In the genomic region with DNA sequence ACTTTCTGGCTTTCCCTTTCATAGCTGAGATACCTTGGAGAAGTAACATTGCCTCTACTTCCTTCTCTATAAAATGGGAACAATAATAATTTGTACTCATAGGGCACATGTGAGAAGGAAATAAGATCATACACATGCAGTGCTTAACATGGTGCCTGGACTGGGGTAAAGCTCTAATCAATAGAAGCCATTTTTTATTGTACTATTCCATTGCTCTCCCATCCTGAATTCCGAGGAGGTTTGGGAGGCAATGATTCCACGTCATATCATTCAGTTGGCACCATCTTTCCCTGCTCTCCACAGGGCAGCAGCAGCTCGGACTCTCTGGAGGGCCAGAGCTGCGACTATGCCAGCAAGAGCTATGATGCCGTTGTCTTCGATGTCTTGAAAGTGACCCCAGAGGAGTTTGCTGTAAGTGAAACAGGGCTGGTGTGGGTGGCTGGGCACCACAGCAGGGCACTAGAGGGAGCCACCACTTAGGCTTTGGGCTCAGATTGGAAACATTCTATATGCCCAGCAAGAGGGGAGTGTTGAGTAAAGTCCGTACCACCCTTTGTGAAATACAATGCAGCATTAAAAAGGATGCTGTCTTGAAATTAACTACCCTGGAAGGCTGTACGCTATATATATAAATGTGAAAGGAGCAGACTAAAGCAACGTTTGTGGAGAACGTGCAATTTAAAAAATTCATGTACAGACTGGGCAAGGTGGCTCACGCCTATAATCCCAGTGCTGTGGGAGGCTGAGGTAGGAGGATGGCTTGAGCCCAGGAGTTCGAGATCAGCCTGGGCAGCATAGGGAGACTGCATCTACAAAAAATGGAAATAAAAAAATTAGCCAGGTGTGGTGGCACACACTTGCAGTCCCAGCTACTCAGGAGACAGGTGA, we compare ENCODE assay signal across 9 cellular contexts. TPM values are rescaled to one million over a fixed set of nuclear protein-coding genes. Genes with fewer than 3 reads are reported as not detected.
DNase-seq lines count a peak whose midpoint lies in the region; ATAC-seq, FAIRE-seq and TF ChIP-seq lines count a peak whose summit lies in the region.
"Had no signal": no experiment of that assay in that cellular context is flagged by ENCODE, and none has a peak within 500 bp of the region (broad histone marks: within the 10 kb centered on the region; RNA-seq: fewer than 3 reads in every experiment).

No MANE protein-coding gene starts in this region.

- intact Hi-C loops in pancreas (cut with DNase I): no loop called here

- peak; percentile 46 to 51 for DNase-seq in AML-193 (lab: John Stamatoyannopoulos, UW)
- DNase-seq in H54 (ENCODE audit: insufficient read length, low spot score): peak; percentile 71
- DNase-seq in activated T-cell treated with anti-CD3 and anti-CD28 coated beads, Interleukin-2, amount 50 U/mL, for 4 hours: peak; percentile 48
- DNase-seq in foreskin keratinocyte: no peak
- DNase-seq in pancreas: no peak

- H2AFZ ChIP-seq in OCI-LY1 (ENCODE audit: low read length): no peak overlapping the region

- peak; percentile 88 for TF ChIP-seq CTCF in OCI-LY1 (IDR thresholded peaks at IDR 0.05; ENCODE audit: low read length)
- peak; percentile 88 for TF ChIP-seq CTCF in foreskin keratinocyte (conservative IDR thresholded peaks at IDR 0.05)
- no peak for TF ChIP-seq CTCF in pancreas (IDR thresholded peaks at IDR 0.05)

- TF ChIP-seq POLR2A in H54 (IDR thresholded peaks at IDR 0.05; ENCODE audit: low read depth, low read length): no peak

- H3K9me2 ChIP-seq in OCI-LY1 (ENCODE audit: low read depth, low read length): no peaks in the 10 kb centered on the region

- WGBS in pancreas, 2 donors: 88 to 94% methylated on average over 12 of the region's 12 CpGs

- H4K20me1 ChIP-seq in OCI-LY1 (ENCODE audit: insufficient read depth, low read length): no peaks in the 10 kb centered on the region

- H3K36me3 Mint-ChIP-seq in activated T-cell treated with anti-CD3 and anti-CD28 coated beads, Interleukin-2, amount 50 U/mL, for 4 hours (ENCODE audit: insufficient read depth): peaks cover 13% of the 10 kb centered on the region

- no peak overlapping the region for H3K27ac ChIP-seq in OCI-LY1 (ENCODE audit: low read depth, low read length, poor library complexity, severe bottlenecking)
- H3K27ac ChIP-seq in foreskin keratinocyte: no peak overlapping the region
- no peak overlapping the region for H3K27ac ChIP-seq in pancreas

- no peaks in the 10 kb centered on the region for H3K79me2 ChIP-seq in OCI-LY1 (ENCODE audit: insufficient read depth, low read length)

- no peaks in the 10 kb centered on the region for H3K9me3 Mint-ChIP-seq in activated T-cell treated with anti-CD3 and anti-CD28 coated beads, Interleukin-2, amount 50 U/mL, for 4 hours
- H3K9me3 Mint-ChIP-seq: memory B cell had no signal

- no peak overlapping the region for H3K4me2 ChIP-seq in OCI-LY1 (ENCODE audit: low read length)

- ATAC-seq in activated T-cell treated with anti-CD3 and anti-CD28 coated beads, Interleukin-2, amount 50 U/mL, for 4 hours: peak; percentile 60 to 70
- ATAC-seq in foreskin keratinocyte: peak; percentile 41
- peak in 3 of 4 donors; percentile 26 to 67 (median 42) for ATAC-seq in pancreas
- no peak for ATAC-seq in HG03280 (IDR thresholded peaks at IDR 0.05; ENCODE audit: unreplicated experiment)
- ATAC-seq in GM21528 (IDR thresholded peaks at IDR 0.05; ENCODE audit: low FRiP score, unreplicated experiment): no peak

- H3K4me1 ChIP-seq in OCI-LY1 (ENCODE audit: insufficient read depth, low read length, severe bottlenecking): no peaks in the 10 kb centered on the region
- no peaks in the 10 kb centered on the region for H3K4me1 ChIP-seq in foreskin keratinocyte
- H3K4me1 ChIP-seq in pancreas: no peaks in the 10 kb centered on the region

- H3K4me3 ChIP-seq in OCI-LY1 (ENCODE audit: low read depth, low read length, poor library complexity, severe bottlenecking) (no peak overlapping the region), pancreas (no peak overlapping the region)

- no peaks in the 10 kb centered on the region for H3K36me3 ChIP-seq in OCI-LY1 (ENCODE audit: insufficient read depth, low read length)
- H3K36me3 ChIP-seq in pancreas: peaks cover 0 to 3% (median 0%) of the 10 kb centered on the region in 3 donors

- H3K4me1 Mint-ChIP-seq in activated T-cell treated with anti-CD3 and anti-CD28 coated beads, Interleukin-2, amount 50 U/mL, for 4 hours (ENCODE audit: low read depth): peaks cover 3% of the 10 kb centered on the region

- no peak overlapping the region for H3K4me3 Mint-ChIP-seq in activated T-cell treated with anti-CD3 and anti-CD28 coated beads, Interleukin-2, amount 50 U/mL, for 4 hours
- H3K4me3 Mint-ChIP-seq: memory B cell had no signal

- H3K9me3 ChIP-seq in OCI-LY1 (ENCODE audit: low read length): no peaks in the 10 kb centered on the region
- no peaks in the 10 kb centered on the region for H3K9me3 ChIP-seq in pancreas

- H3K9ac ChIP-seq in OCI-LY1 (ENCODE audit: low read length): no peak overlapping the region

- H3F3A ChIP-seq in OCI-LY1 (ENCODE audit: insufficient read depth, low read length): no peaks in the 10 kb centered on the region

- H3K27me3 ChIP-seq in OCI-LY1 (ENCODE audit: insufficient read depth, low read length) (no peaks in the 10 kb centered on the region), foreskin keratinocyte (no peaks in the 10 kb centered on the region), pancreas (no peaks in the 10 kb centered on the region)

- FAIRE-seq in H54 (lab: Jason Lieb, UNC): peak; percentile 92
- no peak for FAIRE-seq in pancreas (lab: Jason Lieb, UNC)

- no peaks in the 10 kb centered on the region for H3K27me3 Mint-ChIP-seq in activated T-cell treated with anti-CD3 and anti-CD28 coated beads, Interleukin-2, amount 50 U/mL, for 4 hours (ENCODE audit: low read depth)
- H3K27me3 Mint-ChIP-seq: memory B cell had no signal

RNA-seq across cellular contexts. Expression of a gene that starts 51.2 kb away (rescaled TPM):
- total RNA-seq in activated T-cell treated with anti-CD3 and anti-CD28 coated beads, Interleukin-2, amount 50 U/mL, for 4 hours: 1 to 10 TPM in 2 of 3 donors, under 1 TPM in 1; 0.51 to 1.2 (median 1.1) TPM
- total RNA-seq in foreskin keratinocyte: 1.2 and 1.9 TPM in 2 replicates
- 0.47 and 0.75 TPM in 2 replicates for polyA plus RNA-seq in foreskin keratinocyte
- 10 to 100 TPM in 1 of 6 donors, 1 to 10 TPM in 5; 5.8 to 12.7 (median 9.3) TPM for total RNA-seq in pancreas
- polyA plus RNA-seq in pancreas: 10 to 100 TPM in 1 of 2 donors, 1 to 10 TPM in 1; 7.0 to 12.1 TPM

Comparison
In these comparisons a context has a peak if more than half of its experiments do, and no peak if none do; other contexts are left out.
1. DNase-seq: peak in AML-193 (2 of 2), H54 (single experiment) and activated T-cell treated with anti-CD3 and anti-CD28 coated beads, Interleukin-2, amount 50 U/mL, for 4 hours (single experiment); none in foreskin keratinocyte (0 of 2) and pancreas (0 of 6).
2. CTCF ChIP-seq: peak in OCI-LY1 (single experiment) and foreskin keratinocyte (single experiment); none in pancreas (0 of 4).
3. ATAC-seq: peak in activated T-cell treated with anti-CD3 and anti-CD28 coated beads, Interleukin-2, amount 50 U/mL, for 4 hours (2 of 2), foreskin keratinocyte (single experiment) and pancreas (3 of 4); none in HG03280 (single experiment) and GM21528 (single experiment).